11 cellular contexts compared by ENCODE assay signal in genomic region chr18:74249181-74249968, GRCh38. TPM values are rescaled to one million over a fixed set of nuclear protein-coding genes. Genes with fewer than 3 reads are reported as not detected.
DNase-seq lines count a peak whose midpoint lies in the region; TF ChIP-seq lines count a peak whose summit lies in the region.
"Had no signal": no experiment of that assay in that cellular context is flagged by ENCODE, and none has a peak within 500 bp of the region (broad histone marks: within the 10 kb centered on the region; RNA-seq: fewer than 3 reads in every experiment).

No MANE protein-coding gene starts in this region.

- no peaks in the 10 kb centered on the region for H3K9me2 ChIP-seq in hepatocyte (replicated peaks; ENCODE audit: insufficient read depth)

- H2AFZ ChIP-seq in hepatocyte, result no peak overlapping the region
- H2AFZ ChIP-seq: parathyroid adenoma had no signal

- DNase-seq in T-helper 2 cell treated with Interferon-gamma antibody and Interleukin-4, amounts not matched to agents 5 μg/mL and 100 μg/mL, for 36 hours (ENCODE audit: low spot score), result no peak
- DNase-seq in T-helper 2 cell (no peak), adipocyte (ENCODE audit: low read depth) (peak; percentile 65), hepatocyte (ENCODE audit: low spot score) (peak; percentile 63), suprapubic skin (ENCODE audit: low spot score in 2 of 2) (peak in 1 of 2 donors; percentile 65), NCI-H510A treated with DMSO at 0.1 percent for 48 hours (lab: John Stamatoyannopoulos, UW) (no peak), DMS 273 (lab: John Stamatoyannopoulos, UW; ENCODE audit: unreplicated experiment) (no peak), GDM1 (lab: John Stamatoyannopoulos, UW) (no peak)
- DNase-seq: cerebellar nuclear complex, NCI-H1930 had no signal

- H3K36me3 Mint-ChIP-seq in T-helper 2 cell treated with Interferon-gamma antibody and Interleukin-4, amounts not matched to agents 5 μg/mL and 100 μg/mL, for 36 hours (ENCODE audit: low read depth), result no peaks in the 10 kb centered on the region

- TF ChIP-seq CTCF in hepatocyte (IDR thresholded peaks at IDR 0.05; ENCODE audit: poor library complexity) (no peak), suprapubic skin (IDR thresholded peaks at IDR 0.05) (no peak)

- no peak overlapping the region for H3K4me3 Mint-ChIP-seq in T-helper 2 cell treated with Interferon-gamma antibody and Interleukin-4, amounts not matched to agents 5 μg/mL and 100 μg/mL, for 36 hours

- no peaks in the 10 kb centered on the region for H3K27me3 Mint-ChIP-seq in T-helper 2 cell treated with Interferon-gamma antibody and Interleukin-4, amounts not matched to agents 5 μg/mL and 100 μg/mL, for 36 hours (ENCODE audit: low read depth)

- H3K27ac Mint-ChIP-seq in T-helper 2 cell treated with Interferon-gamma antibody and Interleukin-4, amounts not matched to agents 5 μg/mL and 100 μg/mL, for 36 hours, result peak overlapping the region; percentile 34

- no peaks in the 10 kb centered on the region for H4K20me1 ChIP-seq in hepatocyte (ENCODE audit: insufficient read depth, poor library complexity, severe bottlenecking)

- H3K79me2 ChIP-seq in hepatocyte, result no peaks in the 10 kb centered on the region
- H3K79me2 ChIP-seq: parathyroid adenoma had no signal

- H3K27ac ChIP-seq in hepatocyte (peak overlapping the region; percentile 76), suprapubic skin (peak overlapping the region; percentile 56)
- H3K27ac ChIP-seq: parathyroid adenoma had no signal

- TF ChIP-seq EP300 in suprapubic skin (IDR thresholded peaks at IDR 0.05), result no peak

- H3K4me1 Mint-ChIP-seq in T-helper 2 cell treated with Interferon-gamma antibody and Interleukin-4, amounts not matched to agents 5 μg/mL and 100 μg/mL, for 36 hours (ENCODE audit: low read depth), result peaks cover 19% of the 10 kb centered on the region

- H3K9ac ChIP-seq in adipocyte (ENCODE audit: low read length), result peak overlapping the region; percentile 59
- H3K9ac ChIP-seq: parathyroid adenoma had no signal

- TF ChIP-seq POLR2A in suprapubic skin (IDR thresholded peaks at IDR 0.05), result no peak

- H3K27me3 ChIP-seq in adipocyte (replicated peaks; ENCODE audit: control insufficient read depth, insufficient read depth, low read length), result no peaks in the 10 kb centered on the region
- H3K27me3 ChIP-seq in hepatocyte, result no peaks in the 10 kb centered on the region
- H3K27me3 ChIP-seq in suprapubic skin, result no peaks in the 10 kb centered on the region

- H3K36me3 ChIP-seq in adipocyte (ENCODE audit: control insufficient read depth, insufficient read depth, low read length, severe bottlenecking) (peaks cover 34% of the 10 kb centered on the region), hepatocyte (replicated peaks; ENCODE audit: insufficient read depth, low read depth) (no peaks in the 10 kb centered on the region), suprapubic skin (peaks cover 11% of the 10 kb centered on the region)

- WGBS in hepatocyte (ENCODE audit: low lambda C conversion rate, missing lambda C conversion rate), result 70% methylated on average over 11 of the region's 11 CpGs
- WGBS in suprapubic skin, result 78% methylated on average over 11 of the region's 11 CpGs

- H3K4me2 ChIP-seq in hepatocyte, result no peak overlapping the region

- H3K4me3 ChIP-seq in adipocyte (ENCODE audit: low read length) (no peak overlapping the region), hepatocyte (no peak overlapping the region), suprapubic skin (no peak overlapping the region)

- H3K4me1 ChIP-seq in adipocyte (ENCODE audit: control insufficient read depth, insufficient read depth, low read length) (peaks cover 64% of the 10 kb centered on the region), hepatocyte (ENCODE audit: insufficient read depth) (peaks cover 22% of the 10 kb centered on the region), suprapubic skin (peaks cover 27% of the 10 kb centered on the region)

- H3K9me3 ChIP-seq in adipocyte (ENCODE audit: control insufficient read depth, low read length) (no peaks in the 10 kb centered on the region), hepatocyte (ENCODE audit: low read depth) (no peaks in the 10 kb centered on the region), suprapubic skin (no peaks in the 10 kb centered on the region)

- no peaks in the 10 kb centered on the region for H3K9me3 Mint-ChIP-seq in T-helper 2 cell treated with Interferon-gamma antibody and Interleukin-4, amounts not matched to agents 5 μg/mL and 100 μg/mL, for 36 hours

RNA-seq across cellular contexts. Expression of gene CYB5A, which starts 42.4 kb away (rescaled TPM):
- total RNA-seq in hepatocyte (259 and 273 TPM in 2 replicates), suprapubic skin (100 to 1,000 TPM; 103 to 258 (median 147) TPM)
- polyA plus RNA-seq in hepatocyte, result 358 and 457 TPM in 2 replicates

Comparison
In these comparisons a context has a peak if more than half of its experiments do, and no peak if none do; other contexts are left out.
1. DNase-seq: peak in adipocyte (single experiment) and hepatocyte (single experiment); none in T-helper 2 cell treated with Interferon-gamma antibody and Interleukin-4, amounts not matched to agents 5 μg/mL and 100 μg/mL, for 36 hours (single experiment), T-helper 2 cell (0 of 5), NCI-H510A treated with DMSO at 0.1 percent for 48 hours (single experiment), DMS 273 (single experiment) and GDM1 (single experiment).